Comparison of ENCODE assay signal across 20 cellular contexts in the genomic region with DNA sequence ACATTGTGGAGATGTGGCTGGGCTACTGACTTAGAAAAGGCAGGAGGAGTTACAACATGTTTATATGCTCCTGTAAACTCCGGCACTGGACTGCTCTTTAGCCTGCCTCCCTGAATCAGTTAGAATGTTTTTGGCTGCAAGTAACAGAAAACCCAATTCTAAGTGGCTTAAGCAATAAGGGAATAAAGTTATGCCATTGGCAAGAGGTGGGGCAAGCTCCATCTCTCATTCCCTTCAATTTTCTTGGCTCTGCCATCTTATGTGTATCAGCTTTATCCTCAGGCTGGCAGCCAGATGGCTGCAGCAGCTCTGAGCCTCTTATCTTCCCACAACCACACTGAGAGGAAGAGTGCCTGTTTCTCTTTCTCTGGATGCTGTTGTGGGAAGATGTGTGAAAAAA. TPM values are rescaled to one million over a fixed set of nuclear protein-coding genes. Genes with fewer than 3 reads are reported as not detected.
DNase-seq lines count a peak whose midpoint lies in the region; FAIRE-seq and TF ChIP-seq lines count a peak whose summit lies in the region.
"Had no signal": no experiment of that assay in that cellular context is flagged by ENCODE, and none has a peak within 500 bp of the region (broad histone marks: within the 10 kb centered on the region; RNA-seq: fewer than 3 reads in every experiment).

No MANE protein-coding gene starts in this region.

- H3K9me3 Mint-ChIP-seq in brain: peaks cover 0 to 3% (median 0%) of the 10 kb centered on the region in 5 experiments
- H3K9me3 Mint-ChIP-seq in neural progenitor cell: no peaks in the 10 kb centered on the region
- H3K9me3 Mint-ChIP-seq: activated CD4-positive, alpha-beta memory T cell treated with anti-CD3 and anti-CD28 coated beads, Interleukin-2, amount 10 ng/mL, durations not matched to agents 7 days and 5 days had no signal

- peak overlapping the region; percentile 1 to 25 (median 12) for H3K27ac Mint-ChIP-seq in brain
- no peak overlapping the region for H3K27ac Mint-ChIP-seq in neural progenitor cell
- H3K27ac Mint-ChIP-seq: activated CD4-positive, alpha-beta memory T cell treated with anti-CD3 and anti-CD28 coated beads, Interleukin-2, amount 10 ng/mL, durations not matched to agents 7 days and 5 days; nephron progenitor cell had no signal

- H3K4me3 Mint-ChIP-seq in brain (peak overlapping the region in 2 of 5 experiments; percentile 7 to 29), neural progenitor cell (no peak overlapping the region)
- H3K4me3 Mint-ChIP-seq: activated CD4-positive, alpha-beta memory T cell treated with anti-CD3 and anti-CD28 coated beads, Interleukin-2, amount 10 ng/mL, durations not matched to agents 7 days and 5 days; nephron progenitor cell had no signal

- no peak overlapping the region for H3K27ac ChIP-seq in neural progenitor cell
- H3K27ac ChIP-seq: brain microvascular endothelial cell had no signal

- H3K9me3 ChIP-seq in neural progenitor cell (ENCODE audit: low read depth): no peaks in the 10 kb centered on the region
- H3K9me3 ChIP-seq: heart left ventricle, uterus had no signal

- H3K9ac ChIP-seq in neural progenitor cell: no peak overlapping the region

- H3K27me3 Mint-ChIP-seq in brain: no peaks in the 10 kb centered on the region
- H3K27me3 Mint-ChIP-seq in neural progenitor cell (ENCODE audit: insufficient read depth, low read depth): peaks cover 3% of the 10 kb centered on the region
- H3K27me3 Mint-ChIP-seq: activated CD4-positive, alpha-beta memory T cell treated with anti-CD3 and anti-CD28 coated beads, Interleukin-2, amount 10 ng/mL, durations not matched to agents 7 days and 5 days had no signal

- H3K4me1 ChIP-seq in neural progenitor cell: peaks cover 9% of the 10 kb centered on the region
- H3K4me1 ChIP-seq: uterus had no signal

- peak; percentile 63 for FAIRE-seq in D721Med (lab: Jason Lieb, UNC)
- FAIRE-seq: RCC 7860 had no signal

- H3F3A ChIP-seq in neural progenitor cell (ENCODE audit: low read depth): no peaks in the 10 kb centered on the region

- H3K4me3 ChIP-seq in neural progenitor cell: no peak overlapping the region
- H3K4me3 ChIP-seq: coronary artery, heart left ventricle, uterus had no signal

- H3K27me3 ChIP-seq in neural progenitor cell: no peaks in the 10 kb centered on the region
- H3K27me3 ChIP-seq: uterus had no signal

- H2AFZ ChIP-seq in neural progenitor cell (replicated peaks): peak overlapping the region; percentile 55

- DNase-seq in D721Med (ENCODE audit: insufficient read length, low spot score) (no peak), NCI-H524 treated with DMSO at 0.1 percent for 48 hours (lab: John Stamatoyannopoulos, UW) (peak; percentile 39), neural progenitor cell (ENCODE audit: low spot score) (no peak), NCI-H2107 (lab: John Stamatoyannopoulos, UW) (no peak), NCI-H2081 treated with DMSO at 0.1 percent for 48 hours (lab: John Stamatoyannopoulos, UW) (no peak), pons (ENCODE audit: low spot score) (no peak)
- DNase-seq: activated CD4-positive, alpha-beta memory T cell treated with anti-CD3 and anti-CD28 coated beads, Interleukin-2, amount 10 ng/mL, durations not matched to agents 7 days and 5 days; activated effector memory CD4-positive, alpha-beta T cell treated with Interleukin-2 at 50 U/mL for 16 hours; brain microvascular endothelial cell; heart left ventricle; KG1; NCI-H146; nephron progenitor cell; stimulated activated CD4-positive, alpha-beta T cell treated with anti-CD3 and anti-CD28 coated beads, Interleukin-1b, Interleukin-23, amount 100 ng/mL, for 48 hours; substantia nigra; T-helper 9 cell; uterus had no signal

- H3K79me2 ChIP-seq in neural progenitor cell (ENCODE audit: low read depth): no peaks in the 10 kb centered on the region

- H3K4me1 Mint-ChIP-seq in brain (peaks cover 23% of the 10 kb centered on the region), neural progenitor cell (no peaks in the 10 kb centered on the region)
- H3K4me1 Mint-ChIP-seq: activated CD4-positive, alpha-beta memory T cell treated with anti-CD3 and anti-CD28 coated beads, Interleukin-2, amount 10 ng/mL, durations not matched to agents 7 days and 5 days had no signal

- peaks cover 6% of the 10 kb centered on the region for H3K36me3 Mint-ChIP-seq in brain
- H3K36me3 Mint-ChIP-seq in neural progenitor cell: no peaks in the 10 kb centered on the region

- peak overlapping the region; percentile 16 for H3K4me2 ChIP-seq in neural progenitor cell

- no peaks in the 10 kb centered on the region for H4K20me1 ChIP-seq in neural progenitor cell (ENCODE audit: low read depth)

- TF ChIP-seq CTCF in D721Med (IDR thresholded peaks at IDR 0.05; ENCODE audit: insufficient read depth, missing control alignments): no peak
- no peak for TF ChIP-seq CTCF in brain (conservative IDR thresholded peaks at IDR 0.05)
- no peak for TF ChIP-seq CTCF in neural progenitor cell (IDR thresholded peaks at IDR 0.05)

- no peaks in the 10 kb centered on the region for H3K36me3 ChIP-seq in neural progenitor cell
- H3K36me3 ChIP-seq: brain microvascular endothelial cell, heart left ventricle, uterus had no signal

RNA-seq across cellular contexts. Expression of a gene that starts 22.4 kb away (rescaled TPM):
- 7.0 TPM for polyA plus RNA-seq in brain (ENCODE audit: insufficient read depth, low read depth, low replicate concordance)
- total RNA-seq in neural progenitor cell (ENCODE audit: low replicate concordance): 18.3 and 21.5 TPM in 2 replicates
- total RNA-seq: activated CD4-positive, alpha-beta memory T cell treated with anti-CD3 and anti-CD28 coated beads, Interleukin-2, amount 10 ng/mL, durations not matched to agents 7 days and 5 days had no signal
